ENCODE assay signal across 18 cellular contexts in the genomic region with DNA sequence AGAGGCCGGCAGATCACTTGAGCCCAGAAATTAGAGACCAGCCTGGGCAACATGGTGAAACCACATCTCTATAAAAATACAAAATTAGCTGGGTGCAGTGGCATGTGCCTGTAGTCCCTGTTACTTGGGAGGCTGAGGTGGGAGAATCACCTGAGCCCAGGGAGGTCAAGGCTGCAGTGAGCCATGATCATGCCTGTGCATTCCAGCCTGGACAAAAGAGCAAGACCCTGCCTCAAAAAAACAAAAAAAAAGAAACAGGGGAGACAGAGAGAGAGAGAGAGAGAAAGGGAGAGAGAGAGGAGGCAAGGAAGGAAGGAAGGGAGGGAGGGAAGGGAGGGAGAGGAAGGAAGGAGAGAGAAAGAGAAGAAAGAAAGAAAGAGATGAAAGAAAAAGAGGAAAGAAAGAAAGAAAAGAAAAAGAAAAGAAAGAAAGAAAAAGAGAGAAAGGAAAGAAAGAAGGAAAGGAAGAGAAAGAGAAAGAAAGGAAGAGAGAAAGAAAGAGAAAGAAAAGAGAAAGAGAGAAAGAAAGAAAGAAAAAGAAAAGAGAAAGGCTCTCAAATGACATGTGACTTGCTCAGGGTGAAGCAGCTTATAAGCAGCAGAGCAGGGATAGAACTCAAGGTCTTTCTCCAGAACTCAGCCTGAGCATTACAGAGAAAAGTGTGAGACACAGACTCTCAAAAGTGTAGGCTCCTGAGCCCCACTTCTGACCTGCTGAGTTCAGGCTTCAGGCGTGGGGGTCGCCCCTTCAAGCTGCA. TPM values are rescaled to one million over a fixed set of nuclear protein-coding genes. Genes with fewer than 3 reads are reported as not detected.
DNase-seq lines count a peak whose midpoint lies in the region; ATAC-seq and TF ChIP-seq lines count a peak whose summit lies in the region.
"Had no signal": no experiment of that assay in that cellular context is flagged by ENCODE, and none has a peak within 500 bp of the region (broad histone marks: within the 10 kb centered on the region; RNA-seq: fewer than 3 reads in every experiment).

No MANE protein-coding gene starts in this region.

- H3K9me3 ChIP-seq in thyroid gland: no peaks in the 10 kb centered on the region
- H3K9me3 ChIP-seq: esophagus squamous epithelium, pancreas had no signal

- peaks cover 0 to 16% of the 10 kb centered on the region in 2 donors for H3K4me1 ChIP-seq in thyroid gland
- H3K4me1 ChIP-seq: pancreas had no signal

- no peaks in the 10 kb centered on the region for H3K27me3 ChIP-seq in thyroid gland
- H3K27me3 ChIP-seq: esophagus squamous epithelium, pancreas had no signal

- no peak for TF ChIP-seq CTCF in thyroid gland (IDR thresholded peaks at IDR 0.05)

- H3K36me3 ChIP-seq in thyroid gland: peaks cover 0 to 1% of the 10 kb centered on the region in 2 donors
- H3K36me3 ChIP-seq: pancreas had no signal

- 81 to 85% methylated on average over 3 of the region's 3 CpGs for WGBS in thyroid gland, 2 donors

- intact Hi-C loops in thyroid gland (cut with DNase I): no loop called here
- intact Hi-C loops in activated naive CD4-positive, alpha-beta T cell treated with anti-CD3 and anti-CD28 coated beads for 36 hours (cut with micrococcal nuclease): no loop called here

- H3K27ac Mint-ChIP-seq in memory B cell: peak overlapping the region; percentile 75
- H3K27ac Mint-ChIP-seq in activated naive CD4-positive, alpha-beta T cell treated with anti-CD3 and anti-CD28 coated beads for 36 hours: no peak overlapping the region

- H3K4me3 Mint-ChIP-seq in memory B cell: peak overlapping the region; percentile 44
- H3K4me3 Mint-ChIP-seq in activated naive CD4-positive, alpha-beta T cell treated with anti-CD3 and anti-CD28 coated beads for 36 hours: no peak overlapping the region
- H3K4me3 Mint-ChIP-seq: stimulated activated naive CD8-positive, alpha-beta T cell treated with anti-CD3 and anti-CD28 coated beads, Interleukin-15, Interleukin-2, amounts not matched to agents 100 ng/mL and 50 ng/mL, for 24 hours had no signal

- no peaks in the 10 kb centered on the region for H3K9me3 Mint-ChIP-seq in memory B cell
- H3K9me3 Mint-ChIP-seq in activated naive CD4-positive, alpha-beta T cell treated with anti-CD3 and anti-CD28 coated beads for 36 hours: no peaks in the 10 kb centered on the region
- H3K9me3 Mint-ChIP-seq: stimulated activated naive CD8-positive, alpha-beta T cell treated with anti-CD3 and anti-CD28 coated beads, Interleukin-15, Interleukin-2, amounts not matched to agents 100 ng/mL and 50 ng/mL, for 24 hours had no signal

- no peaks in the 10 kb centered on the region for H3K27me3 Mint-ChIP-seq in memory B cell
- no peaks in the 10 kb centered on the region for H3K27me3 Mint-ChIP-seq in activated naive CD4-positive, alpha-beta T cell treated with anti-CD3 and anti-CD28 coated beads for 36 hours (ENCODE audit: low read depth)

- CTCF ChIA-PET in activated naive CD4-positive, alpha-beta T cell treated with anti-CD3 and anti-CD28 coated beads for 36 hours (lab: Charles Lee): no interaction called here

- no peaks in the 10 kb centered on the region for H3K36me3 Mint-ChIP-seq in memory B cell
- H3K36me3 Mint-ChIP-seq in activated naive CD4-positive, alpha-beta T cell treated with anti-CD3 and anti-CD28 coated beads for 36 hours (ENCODE audit: low read depth): no peaks in the 10 kb centered on the region

- TF ChIP-seq POLR2A in thyroid gland (IDR thresholded peaks at IDR 0.05): no peak

- H3K4me1 Mint-ChIP-seq in memory B cell: peaks cover 46% of the 10 kb centered on the region
- H3K4me1 Mint-ChIP-seq in activated naive CD4-positive, alpha-beta T cell treated with anti-CD3 and anti-CD28 coated beads for 36 hours (ENCODE audit: low read depth): peaks cover 6% of the 10 kb centered on the region

- ATAC-seq in GM18502 (IDR thresholded peaks at IDR 0.05; ENCODE audit: poor library complexity, unreplicated experiment): peak; percentile 40
- peak; percentile 58 for ATAC-seq in GM21447 (IDR thresholded peaks at IDR 0.05; ENCODE audit: unreplicated experiment)
- peak; percentile 47 for ATAC-seq in HG03520 (IDR thresholded peaks at IDR 0.05; ENCODE audit: unreplicated experiment)
- ATAC-seq in memory B cell (ENCODE audit: low read depth): peak; percentile 12
- ATAC-seq in HG03439 (IDR thresholded peaks at IDR 0.05; ENCODE audit: unreplicated experiment): no peak
- ATAC-seq: SK-N-SH treated with all-trans-retinoic acid at 6 μM for 48 hours had no signal

- H3K4me3 ChIP-seq in thyroid gland (replicated peaks in 1 of 3): no peak overlapping the region
- H3K4me3 ChIP-seq: esophagus squamous epithelium, pancreas had no signal

- no peak for DNase-seq in memory B cell (ENCODE audit: low spot score in 2 of 2)
- no peak for DNase-seq in thyroid gland
- no peak for DNase-seq in activated naive CD4-positive, alpha-beta T cell treated with anti-CD3 and anti-CD28 coated beads for 36 hours
- DNase-seq: C1 segment of cervical spinal cord, DMS79 treated with DMSO at 0.1 percent for 48 hours, esophagus squamous epithelium, NCI-H146, NCI-H510A treated with DMSO at 0.1 percent for 48 hours, pancreas had no signal

- H3K27ac ChIP-seq in thyroid gland: no peak overlapping the region

RNA-seq across cellular contexts. Expression of a gene that starts 15.5 kb away (rescaled TPM):
- 10 to 100 TPM in 3 of 4 donors, 1 to 10 TPM in 1; 3.3 to 12.6 (median 10.9) TPM for total RNA-seq in thyroid gland
- not detected for total RNA-seq in activated naive CD4-positive, alpha-beta T cell treated with anti-CD3 and anti-CD28 coated beads for 36 hours
- total RNA-seq: LHCN-M2 had no signal

RNA-seq across cellular contexts. Expression of a gene that starts 16.8 kb away (rescaled TPM):
- total RNA-seq in thyroid gland: not detected
- not detected for total RNA-seq in activated naive CD4-positive, alpha-beta T cell treated with anti-CD3 and anti-CD28 coated beads for 36 hours
- total RNA-seq: dermis microvascular lymphatic vessel endothelial cell, LHCN-M2, skeletal muscle tissue had no signal

RNA-seq across cellular contexts. Expression of a gene that starts 29.2 kb away (rescaled TPM):
- not detected for total RNA-seq in thyroid gland
- total RNA-seq in activated naive CD4-positive, alpha-beta T cell treated with anti-CD3 and anti-CD28 coated beads for 36 hours: 1 to 10 TPM in 1 of 2 experiments, under 1 TPM in 1; 0.72 to 1.0 TPM
- total RNA-seq: dermis microvascular lymphatic vessel endothelial cell, LHCN-M2, skeletal muscle tissue had no signal

RNA-seq across cellular contexts. Expression of a gene that starts 59.4 kb away (rescaled TPM):
- 10 to 100 TPM; 29.2 to 41.2 (median 35.5) TPM for total RNA-seq in thyroid gland
- total RNA-seq in activated naive CD4-positive, alpha-beta T cell treated with anti-CD3 and anti-CD28 coated beads for 36 hours: 10 to 100 TPM; 29.5 to 31.0 TPM

RNA-seq across cellular contexts. Expression of a gene that starts 59.5 kb away (rescaled TPM):
- total RNA-seq in thyroid gland: 100 to 1,000 TPM in 1 of 4 donors, 10 to 100 TPM in 3; 41.8 to 112 (median 76.1) TPM
- total RNA-seq in activated naive CD4-positive, alpha-beta T cell treated with anti-CD3 and anti-CD28 coated beads for 36 hours: 10 to 100 TPM; 30.6 TPM

Comparison
In these comparisons a context has a peak if more than half of its experiments do, and no peak if none do; other contexts are left out.
1. RNA of a gene that starts 15.5 kb away (total RNA-seq): 3.3 to 12.6 TPM in thyroid gland; not detected in activated naive CD4-positive, alpha-beta T cell treated with anti-CD3 and anti-CD28 coated beads for 36 hours; every median in the first group is over 4 times any median in the second.